ENCODE assay signal across 7 cellular contexts in the genomic region with DNA sequence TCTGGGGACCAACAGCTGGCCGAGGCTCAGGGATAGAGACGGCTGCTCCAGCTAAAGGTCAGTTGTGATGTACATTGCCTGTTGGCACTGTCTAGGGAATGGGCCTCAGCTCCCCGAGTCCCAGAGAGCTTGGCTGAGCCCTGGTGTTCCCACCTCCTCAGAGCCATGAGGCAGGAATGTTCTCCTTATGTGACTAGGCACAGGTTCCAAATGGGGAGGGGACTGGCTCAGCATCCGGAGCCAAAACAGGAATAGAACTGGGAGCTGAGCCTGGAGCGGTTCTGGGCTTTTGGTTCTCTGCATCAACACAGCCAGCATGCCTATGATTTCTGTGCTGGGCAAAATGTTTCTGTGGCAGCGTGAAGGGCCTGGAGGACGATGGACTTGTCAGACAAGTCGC. TPM values are rescaled to one million over a fixed set of nuclear protein-coding genes. Genes with fewer than 3 reads are reported as not detected.
DNase-seq lines count a peak whose midpoint lies in the region; ATAC-seq and TF ChIP-seq lines count a peak whose summit lies in the region.

A gene with protein sequence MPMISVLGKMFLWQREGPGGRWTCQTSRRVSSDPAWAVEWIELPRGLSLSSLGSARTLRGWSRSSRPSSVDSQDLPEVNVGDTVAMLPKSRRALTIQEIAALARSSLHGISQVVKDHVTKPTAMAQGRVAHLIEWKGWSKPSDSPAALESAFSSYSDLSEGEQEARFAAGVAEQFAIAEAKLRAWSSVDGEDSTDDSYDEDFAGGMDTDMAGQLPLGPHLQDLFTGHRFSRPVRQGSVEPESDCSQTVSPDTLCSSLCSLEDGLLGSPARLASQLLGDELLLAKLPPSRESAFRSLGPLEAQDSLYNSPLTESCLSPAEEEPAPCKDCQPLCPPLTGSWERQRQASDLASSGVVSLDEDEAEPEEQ (plus strand): TSS at position 286 of the 400 bp plus-strand sequence. CDS start 31 bp downstream, at position 317.

- H3K36me3 Mint-ChIP-seq in IgD-negative memory B cell, result peaks cover 8% of the 10 kb centered on the region

- no peak for TF ChIP-seq CTCF in psoas muscle (IDR thresholded peaks at IDR 0.05)

- peak in 49 of 56 donors; percentile 23 to 86 (median 60) for DNase-seq in amygdala (lab: John Stamatoyannopoulos, UW)
- DNase-seq in right cardiac atrium, result peak; percentile 81 to 89 (median 83)
- DNase-seq in psoas muscle, result peak; percentile 66 to 78

- H3K9me3 Mint-ChIP-seq in IgD-negative memory B cell, result no peaks in the 10 kb centered on the region

- H3K4me1 ChIP-seq in right cardiac atrium (ENCODE audit: control insufficient read depth, insufficient read depth, low read length), result peaks cover 4% of the 10 kb centered on the region
- H3K4me1 ChIP-seq in psoas muscle, result peaks cover 52% of the 10 kb centered on the region

- peaks cover 0 to 39% of the 10 kb centered on the region in 2 donors for H3K36me3 ChIP-seq in psoas muscle (ENCODE audit: insufficient read depth in 1 of 2, low read depth in 1 of 2)

- intact Hi-C loops in right cardiac atrium (cut with DNase I) (no loop called here), psoas muscle (cut with DNase I) (no loop called here)

- peaks cover 5 to 23% (median 17%) of the 10 kb centered on the region in 3 donors for H3K4me1 Mint-ChIP-seq in IgD-negative memory B cell

- 22% methylated on average over 8 of the region's 8 CpGs for WGBS in right cardiac atrium
- WGBS in psoas muscle, 3 donors, result 10 to 17% (median 11%) methylated on average over 8 of the region's 8 CpGs

- H3K27me3 Mint-ChIP-seq in IgD-negative memory B cell, result no peaks in the 10 kb centered on the region

- H3K27me3 ChIP-seq in right cardiac atrium (ENCODE audit: control insufficient read depth, insufficient read depth) (no peaks in the 10 kb centered on the region), psoas muscle (ENCODE audit: insufficient read depth in 3 of 3, low read length in 2 of 3) (no peaks in the 10 kb centered on the region)

- H3K27ac ChIP-seq in right cardiac atrium (ENCODE audit: low read length), result peak within 1 kb of the TSS; percentile 97
- H3K27ac ChIP-seq in psoas muscle, result peak within 1 kb of the TSS; percentile 90

- ATAC-seq in right cardiac atrium, result peak; percentile 46 to 64
- peak; percentile 1 to 48 (median 26) for ATAC-seq in psoas muscle
- no peak for ATAC-seq in HG02798 (IDR thresholded peaks at IDR 0.05; ENCODE audit: poor library complexity, unreplicated experiment)
- no peak for ATAC-seq in HG02852 (IDR thresholded peaks at IDR 0.05; ENCODE audit: unreplicated experiment)
- ATAC-seq in GM18909 (IDR thresholded peaks at IDR 0.05; ENCODE audit: poor library complexity, unreplicated experiment), result no peak

- H3K27ac Mint-ChIP-seq in IgD-negative memory B cell, result peak within 1 kb of the TSS; percentile 61 to 92 (median 87)

- peak within 1 kb of the TSS; percentile 83 to 96 (median 90) for H3K4me3 Mint-ChIP-seq in IgD-negative memory B cell

- no peaks in the 10 kb centered on the region for H3K9me3 ChIP-seq in right cardiac atrium (ENCODE audit: control insufficient read depth, low read length)
- no peaks in the 10 kb centered on the region for H3K9me3 ChIP-seq in psoas muscle

- peak within 1 kb of the TSS; percentile 94 for H3K4me3 ChIP-seq in right cardiac atrium (ENCODE audit: low read length)
- peak within 1 kb of the TSS; percentile 79 for H3K4me3 ChIP-seq in psoas muscle

RNA-seq across cellular contexts. Expression of the gene that starts here (rescaled TPM):
- polyA plus RNA-seq in IgD-negative memory B cell (2.6 TPM), right cardiac atrium (34.3 TPM), psoas muscle (10 to 100 TPM; 12.9 to 26.8 (median 20.2) TPM)
- total RNA-seq in right cardiac atrium (10 to 100 TPM; 26.5 to 41.1 (median 33.6) TPM), psoas muscle (10 to 100 TPM; 12.6 to 20.3 (median 13.9) TPM)

Comparison
In these comparisons a context has a peak if more than half of its experiments do, and no peak if none do; other contexts are left out.
1. ATAC-seq: peak in right cardiac atrium (2 of 2) and psoas muscle (4 of 4); none in HG02798 (single experiment), HG02852 (single experiment) and GM18909 (single experiment).
2. Peak in every context shown above with its lines, with median percentiles within 50 percentile points of each other: DNase-seq.